15 cellular contexts compared by ENCODE assay signal in the genomic region with DNA sequence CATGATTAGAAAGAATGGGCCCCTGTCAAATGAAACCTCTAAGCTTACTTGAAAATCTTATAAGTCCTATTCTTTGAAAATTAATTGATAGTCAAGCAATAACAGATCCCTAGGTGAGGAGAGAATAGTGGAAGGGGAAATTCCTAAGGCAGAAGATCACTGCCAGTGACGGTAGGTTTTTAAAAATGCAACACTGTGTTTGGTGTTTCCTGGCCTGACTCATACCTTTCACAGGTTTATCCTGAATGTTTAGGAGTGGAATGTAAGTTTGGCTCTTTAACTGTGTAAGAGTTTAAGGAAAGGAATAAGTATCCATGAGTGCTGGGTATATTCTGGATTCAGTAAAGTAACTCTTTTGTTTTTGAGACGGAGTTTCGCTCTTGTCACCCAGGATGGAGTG. TPM values are rescaled to one million over a fixed set of nuclear protein-coding genes. Genes with fewer than 3 reads are reported as not detected.
DNase-seq lines count a peak whose midpoint lies in the region; ATAC-seq and TF ChIP-seq lines count a peak whose summit lies in the region.
"Had no signal": no experiment of that assay in that cellular context is flagged by ENCODE, and none has a peak within 500 bp of the region (broad histone marks: within the 10 kb centered on the region; RNA-seq: fewer than 3 reads in every experiment).

No MANE protein-coding gene starts in this region.

- H3K4me1 Mint-ChIP-seq in Calu3 (ENCODE audit: low read depth, unreplicated experiment): peaks cover 41% of the 10 kb centered on the region
- H3K4me1 Mint-ChIP-seq in naive thymus-derived CD8-positive, alpha-beta T cell: peaks cover 37 to 93% (median 89%) of the 10 kb centered on the region in 4 donors

- peak overlapping the region; percentile 75 for H3K27ac ChIP-seq in RWPE2 (ENCODE audit: poor library complexity, severe bottlenecking)
- H3K27ac ChIP-seq: vagina had no signal

- peak overlapping the region; percentile 3 for H3K4me3 Mint-ChIP-seq in Calu3 (ENCODE audit: low read depth, unreplicated experiment)
- no peak overlapping the region for H3K4me3 Mint-ChIP-seq in naive thymus-derived CD8-positive, alpha-beta T cell
- H3K4me3 Mint-ChIP-seq: activated B cell treated with CpG ODN at 0.5 μM for 24 hours; dendritic cell treated with granulocyte-macrophage colony-stimulating factor and Interleukin-4, amounts not matched to agents 40 ng/mL and 50 ng/mL, for 4 days; GM23338 had no signal

- CTCF ChIA-PET in Calu3 (lab: Charles Lee): no interaction called here

- peaks cover 76% of the 10 kb centered on the region for H3K36me3 Mint-ChIP-seq in Calu3 (ENCODE audit: insufficient read depth, unreplicated experiment)
- peaks cover 5 to 89% (median 17%) of the 10 kb centered on the region in 3 donors for H3K36me3 Mint-ChIP-seq in naive thymus-derived CD8-positive, alpha-beta T cell

- intact Hi-C loops in Calu3 (cut with micrococcal nuclease; ENCODE audit: unreplicated experiment): loop anchor here (10.0 kb wide), 1 partner anchor 200 kb away; no protein-coding TSS in a partner anchor

- H3K36me3 ChIP-seq in RWPE2 (ENCODE audit: low read depth): peaks cover 86% of the 10 kb centered on the region

- H3K9me3 Mint-ChIP-seq in Calu3 (ENCODE audit: low read depth, unreplicated experiment): no peaks in the 10 kb centered on the region
- no peaks in the 10 kb centered on the region for H3K9me3 Mint-ChIP-seq in naive thymus-derived CD8-positive, alpha-beta T cell
- H3K9me3 Mint-ChIP-seq: activated B cell treated with CpG ODN at 0.5 μM for 24 hours; dendritic cell treated with granulocyte-macrophage colony-stimulating factor and Interleukin-4, amounts not matched to agents 40 ng/mL and 50 ng/mL, for 4 days; GM23338 had no signal

- TF ChIP-seq CTCF in Calu3 (IDR thresholded peaks at IDR 0.05; ENCODE audit: unreplicated experiment): no peak
- no peak for TF ChIP-seq CTCF in RWPE2 (IDR thresholded peaks at IDR 0.05; ENCODE audit: poor library complexity, severe bottlenecking)
- TF ChIP-seq CTCF in epithelial cell of esophagus (IDR thresholded peaks at IDR 0.05; ENCODE audit: insufficient read depth, low read depth, low read length, missing control alignments): no peak

- ATAC-seq in RWPE2 (ENCODE audit: low read depth) (peak; percentile 90), GM18519 (IDR thresholded peaks at IDR 0.05; ENCODE audit: low FRiP score, unreplicated experiment) (no peak), GM21737 (IDR thresholded peaks at IDR 0.05; ENCODE audit: unreplicated experiment) (no peak)
- ATAC-seq in naive thymus-derived CD8-positive, alpha-beta T cell: no peak

- no peaks in the 10 kb centered on the region for H3K27me3 Mint-ChIP-seq in Calu3 (ENCODE audit: unreplicated experiment)
- no peaks in the 10 kb centered on the region for H3K27me3 Mint-ChIP-seq in naive thymus-derived CD8-positive, alpha-beta T cell
- H3K27me3 Mint-ChIP-seq: activated B cell treated with CpG ODN at 0.5 μM for 24 hours; dendritic cell treated with granulocyte-macrophage colony-stimulating factor and Interleukin-4, amounts not matched to agents 40 ng/mL and 50 ng/mL, for 4 days had no signal

- no TSS peak for BruUV-seq in Calu3 (replicated peaks; lab: Mats Ljungman, UMichigan)

- H3K4me1 ChIP-seq in RWPE2 (ENCODE audit: insufficient read depth, poor library complexity, severe bottlenecking): peaks cover 75% of the 10 kb centered on the region

- POLR2A ChIA-PET in naive thymus-derived CD8-positive, alpha-beta T cell (lab: Charles Lee): no interaction called here

- H3K4me3 ChIP-seq in RWPE2 (ENCODE audit: severe bottlenecking) (no peak overlapping the region), epithelial cell of esophagus (ENCODE audit: low read length) (no peak overlapping the region)
- H3K4me3 ChIP-seq: GM23338, vagina had no signal

- peak overlapping the region; percentile 70 for H3K27ac Mint-ChIP-seq in Calu3 (ENCODE audit: unreplicated experiment)
- H3K27ac Mint-ChIP-seq in naive thymus-derived CD8-positive, alpha-beta T cell: peak overlapping the region in 7 of 10 donors; percentile 60 to 88 (median 80)
- H3K27ac Mint-ChIP-seq: dendritic cell treated with granulocyte-macrophage colony-stimulating factor and Interleukin-4, amounts not matched to agents 40 ng/mL and 50 ng/mL, for 4 days had no signal

- H3K9me3 ChIP-seq in RWPE2 (ENCODE audit: severe bottlenecking): no peaks in the 10 kb centered on the region
- H3K9me3 ChIP-seq: vagina had no signal

- DNase-seq in Calu3: no peak
- DNase-seq in RWPE2 (ENCODE audit: low spot score): no peak
- peak; percentile 87 for DNase-seq in epithelial cell of esophagus (ENCODE audit: low read depth)
- DNase-seq in naive thymus-derived CD8-positive, alpha-beta T cell: no peak
- DNase-seq in AML-193 (lab: John Stamatoyannopoulos, UW): no peak
- no peak for DNase-seq in SKM-1 treated with dmso at 0.1 percent for 144 hours (lab: John Stamatoyannopoulos, UW; ENCODE audit: unreplicated experiment)
- DNase-seq: activated B cell treated with CpG ODN at 0.5 μM for 24 hours, amniotic stem cell, foreskin fibroblast, retina had no signal

- H3K27me3 ChIP-seq in RWPE2 (ENCODE audit: insufficient read depth, poor library complexity, severe bottlenecking): no peaks in the 10 kb centered on the region
- H3K27me3 ChIP-seq: vagina had no signal

RNA-seq across cellular contexts. Expression of a gene that starts 23.8 kb away (rescaled TPM):
- 57.1 and 59.6 TPM in 2 replicates for total RNA-seq in Calu3 (2022)
- total RNA-seq in naive thymus-derived CD8-positive, alpha-beta T cell: 100 to 1,000 TPM in 1 of 2 experiments, 10 to 100 TPM in 1; 94.1 to 102 TPM
- polyA plus RNA-seq in naive thymus-derived CD8-positive, alpha-beta T cell: 10 to 100 TPM in 2 of 3 donors, 1 to 10 TPM in 1; 9.9 to 16.5 (median 10.6) TPM
